ENCODE assay signal across 13 cellular contexts in genomic region chr4:132383571-132384199, GRCh38.
"Had no signal": no experiment of that assay in that cellular context is flagged by ENCODE, and none has a peak within 500 bp of the region (broad histone marks: within the 10 kb centered on the region; RNA-seq: fewer than 3 reads in every experiment).

No MANE protein-coding gene starts in this region.

- H3K36me3 ChIP-seq: brain microvascular endothelial cell, heart right ventricle, left ventricle myocardium inferior, pancreas, stomach, thoracic aorta had no signal

- DNase-seq: activated CD4-positive, alpha-beta T cell treated with anti-CD3 and anti-CD28 coated beads, Interleukin-2, amount 50 U/mL, for 1 hour; activated naive CD4-positive, alpha-beta T cell treated with anti-CD3 and anti-CD28 coated beads, Interleukin-2, amount 10 ng/mL, durations not matched to agents 7 days and 5 days; activated T-cell treated with anti-CD3 and anti-CD28 coated beads for 4 hours; amniotic stem cell; brain microvascular endothelial cell; cerebellar nuclear complex; endodermal cell; heart right ventricle; left ventricle myocardium inferior; pancreas; stimulated activated CD4-positive, alpha-beta T cell treated with anti-CD3 and anti-CD28 coated beads, Interleukin-4, amount 100 ng/mL, for 4 hours; stomach had no signal

- ATAC-seq: heart right ventricle, pancreas had no signal

- H3K4me1 ChIP-seq: heart right ventricle, left ventricle myocardium inferior, pancreas, stomach had no signal

- H3K4me3 ChIP-seq: heart right ventricle, left ventricle myocardium inferior, pancreas, stomach, thoracic aorta had no signal

- H3K27me3 ChIP-seq: brain microvascular endothelial cell, heart right ventricle, pancreas, stomach had no signal

- H3K27ac ChIP-seq: brain microvascular endothelial cell, heart right ventricle, left ventricle myocardium inferior, pancreas, stomach, thoracic aorta had no signal

- H3K9me3 ChIP-seq: left ventricle myocardium inferior, pancreas, stomach, thoracic aorta had no signal
